10 cellular contexts compared by ENCODE assay signal in the genomic region with DNA sequence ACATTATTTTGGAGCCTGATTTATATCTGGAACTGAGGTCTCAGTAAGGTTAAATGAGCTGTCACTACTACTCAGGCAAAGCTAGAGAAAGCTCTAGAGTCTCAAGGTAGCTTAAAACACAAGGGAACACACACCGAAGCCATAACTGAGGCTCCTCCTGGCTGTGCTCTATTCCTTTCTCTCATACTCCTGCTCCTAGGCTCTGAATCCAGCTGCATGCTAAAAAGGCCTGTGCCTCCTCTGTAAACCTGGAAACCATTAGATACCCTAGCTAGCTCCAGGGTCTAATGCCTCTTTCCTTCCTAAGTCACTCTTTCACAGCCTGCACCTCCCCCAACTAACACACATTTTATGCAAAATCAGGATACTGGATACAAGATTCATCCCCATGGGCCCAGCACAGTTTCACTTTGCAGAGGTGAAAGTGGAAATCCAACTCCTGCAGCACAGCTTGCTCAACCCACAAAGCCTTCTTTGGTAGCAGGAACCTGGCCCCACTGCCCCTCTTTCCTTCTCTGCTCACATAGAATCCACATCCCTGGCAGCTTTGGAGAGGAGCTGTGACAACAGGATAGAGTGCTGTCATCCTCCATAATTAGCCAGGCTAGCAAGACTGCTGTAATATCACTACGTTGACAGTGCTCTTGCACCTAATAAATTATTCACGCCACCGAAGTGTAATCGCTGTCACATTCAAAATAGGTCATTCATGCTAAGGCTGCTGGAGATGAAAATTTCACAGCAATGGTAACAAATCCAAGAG. TPM values are rescaled to one million over a fixed set of nuclear protein-coding genes. Genes with fewer than 3 reads are reported as not detected.
A peak's percentile ranks its signal among the peaks of the same experiment; 100 is the strongest.
DNase-seq lines count a peak whose midpoint lies in the region; ATAC-seq and TF ChIP-seq lines count a peak whose summit lies in the region.
"Had no signal": no experiment of that assay in that cellular context is flagged by ENCODE, and none has a peak within 500 bp of the region (broad histone marks: within the 10 kb centered on the region; RNA-seq: fewer than 3 reads in every experiment).

No MANE protein-coding gene starts in this region.

- H3K27me3 Mint-ChIP-seq in activated naive CD8-positive, alpha-beta T cell: no peaks in the 10 kb centered on the region

- H3K36me3 ChIP-seq in psoas muscle (ENCODE audit: insufficient read depth in 1 of 2, low read depth in 1 of 2): no peaks in the 10 kb centered on the region
- H3K36me3 ChIP-seq: SJSA1 had no signal

- H3K27ac Mint-ChIP-seq in activated naive CD8-positive, alpha-beta T cell: peak overlapping the region; percentile 98

- H3K27ac ChIP-seq in psoas muscle: peak overlapping the region; percentile 82
- H3K27ac ChIP-seq: SJSA1 had no signal

- H3K4me3 Mint-ChIP-seq in activated naive CD8-positive, alpha-beta T cell: peak overlapping the region; percentile 74

- H3K36me3 Mint-ChIP-seq in activated naive CD8-positive, alpha-beta T cell: peaks cover 3% of the 10 kb centered on the region

- peaks cover 44% of the 10 kb centered on the region for H3K4me1 ChIP-seq in psoas muscle
- H3K4me1 ChIP-seq: SJSA1 had no signal

- 18 to 31% (median 22%) methylated on average over 5 of the region's 5 CpGs for WGBS in psoas muscle, 3 donors

- ATAC-seq in psoas muscle (peak; percentile 95 to 100 (median 100)), GM21360 (IDR thresholded peaks at IDR 0.05; ENCODE audit: unreplicated experiment) (no peak)

- no peak for TF ChIP-seq CTCF in psoas muscle (IDR thresholded peaks at IDR 0.05)

- H3K9me3 Mint-ChIP-seq in activated naive CD8-positive, alpha-beta T cell (ENCODE audit: low read depth): no peaks in the 10 kb centered on the region

- intact Hi-C loops in psoas muscle (cut with DNase I): no loop called here

- H3K27me3 ChIP-seq in psoas muscle (ENCODE audit: insufficient read depth in 3 of 3, low read length in 2 of 3): no peaks in the 10 kb centered on the region
- H3K27me3 ChIP-seq: SJSA1 had no signal

- H3K9me3 ChIP-seq in psoas muscle: no peaks in the 10 kb centered on the region
- H3K9me3 ChIP-seq: SJSA1 had no signal

- peaks cover 92% of the 10 kb centered on the region for H3K4me1 Mint-ChIP-seq in activated naive CD8-positive, alpha-beta T cell (ENCODE audit: low read depth)

- H3K4me3 ChIP-seq in psoas muscle: peak overlapping the region; percentile 9
- H3K4me3 ChIP-seq: SJSA1 had no signal

- DNase-seq in SHP77 (lab: John Stamatoyannopoulos, UW) (peak; percentile 21 to 23), SHP77 treated with DMSO at 0.1 percent for 48 hours (lab: John Stamatoyannopoulos, UW) (no peak), NCI-H1105 treated with DMSO at 0.1 percent for 48 hours (lab: John Stamatoyannopoulos, UW) (peak; percentile 75), psoas muscle (peak in 1 of 2 donors; percentile 75), middle frontal gyrus (ENCODE audit: extremely low spot score, low spot score) (no peak)
- no peak for DNase-seq in stimulated activated naive CD4-positive, alpha-beta T cell (lab: John Stamatoyannopoulos, UW)
- DNase-seq: H7 had no signal

RNA-seq across cellular contexts. Expression of gene RIPOR2, which starts 16.9 kb away (rescaled TPM):
- total RNA-seq in psoas muscle: 10 to 100 TPM in 1 of 4 donors, 1 to 10 TPM in 3; 4.1 to 13.2 (median 7.5) TPM
- 10 to 100 TPM in 1 of 3 donors, 1 to 10 TPM in 2; 1.3 to 12.9 (median 5.8) TPM for polyA plus RNA-seq in psoas muscle

Comparison
In these comparisons a context has a peak if more than half of its experiments do, and no peak if none do; other contexts are left out.
1. DNase-seq: peak in SHP77 (2 of 2) and NCI-H1105 treated with DMSO at 0.1 percent for 48 hours (single experiment); none in SHP77 treated with DMSO at 0.1 percent for 48 hours (single experiment), middle frontal gyrus (single experiment) and stimulated activated naive CD4-positive, alpha-beta T cell (0 of 6).